In genomic region chr5:164051745-164052144, GRCh38 we compare ENCODE assay signal across 16 cellular contexts.
DNase-seq lines count a peak whose midpoint lies in the region; ATAC-seq, FAIRE-seq and TF ChIP-seq lines count a peak whose summit lies in the region.
"Had no signal": no experiment of that assay in that cellular context is flagged by ENCODE, and none has a peak within 500 bp of the region (broad histone marks: within the 10 kb centered on the region; RNA-seq: fewer than 3 reads in every experiment).

No MANE protein-coding gene starts in this region.

- no peak overlapping the region; the same call in 1 of the 2 replicates for H2BK20ac ChIP-seq in IMR-90 (ENCODE audit: low read depth, low read length)

- H3K4me3 Mint-ChIP-seq in astrocyte (ENCODE audit: unreplicated experiment) = no peak overlapping the region
- H3K4me3 Mint-ChIP-seq: CD8-positive, alpha-beta memory T cell; IgD-negative memory B cell had no signal

- H2BK120ac ChIP-seq in IMR-90 (ENCODE audit: low read depth, low read length) = no peak overlapping the region

- no peaks in the 10 kb centered on the region for H3K9me3 ChIP-seq in IMR-90 (ENCODE audit: control insufficient read depth, insufficient read depth, low read length)
- no peaks in the 10 kb centered on the region for H3K9me3 ChIP-seq in astrocyte (ENCODE audit: insufficient read depth, low read depth, low read length)
- H3K9me3 ChIP-seq in WERI-Rb-1 (ENCODE audit: severe bottlenecking) = no peaks in the 10 kb centered on the region
- H3K9me3 ChIP-seq in small intestine (ENCODE audit: control insufficient read depth, low read depth) = no peaks in the 10 kb centered on the region
- no peaks in the 10 kb centered on the region for H3K9me3 ChIP-seq in lower lobe of right lung
- H3K9me3 ChIP-seq: BLaER1, SJCRH30 had no signal

- H3K4me1 ChIP-seq in IMR-90 (ENCODE audit: control insufficient read depth, insufficient read depth, low read length) (no peaks in the 10 kb centered on the region), astrocyte (ENCODE audit: insufficient read depth, low read length) (no peaks in the 10 kb centered on the region), small intestine (ENCODE audit: control insufficient read depth in 2 of 2, insufficient read depth in 1 of 2, low read depth in 1 of 2, low read length in 1 of 2) (no peaks in the 10 kb centered on the region), lower lobe of right lung (no peaks in the 10 kb centered on the region)
- H3K4me1 ChIP-seq: BLaER1, SJCRH30 had no signal

- FAIRE-seq in astrocyte (lab: Jason Lieb, UNC) (no peak), small intestine (lab: Jason Lieb, UNC) (no peak)
- FAIRE-seq: H54 had no signal

- no peaks in the 10 kb centered on the region for H3K9me3 Mint-ChIP-seq in astrocyte (ENCODE audit: unreplicated experiment)

- no peak overlapping the region for H2AFZ ChIP-seq in IMR-90 (replicated peaks; ENCODE audit: low read length, poor library complexity)
- H2AFZ ChIP-seq in astrocyte (ENCODE audit: low read depth, low read length) = no peak overlapping the region

- H3K27me3 ChIP-seq in IMR-90 (ENCODE audit: control insufficient read depth, insufficient read depth, low read length) (no peaks in the 10 kb centered on the region), astrocyte (ENCODE audit: insufficient read depth, low read length) (no peaks in the 10 kb centered on the region), WERI-Rb-1 (ENCODE audit: insufficient read depth, low read depth, severe bottlenecking) (no peaks in the 10 kb centered on the region), small intestine (ENCODE audit: control insufficient read depth in 2 of 2, insufficient read depth in 2 of 2, low read length in 2 of 2) (no peaks in the 10 kb centered on the region), lower lobe of right lung (ENCODE audit: low read depth) (no peaks in the 10 kb centered on the region)
- H3K27me3 ChIP-seq: BLaER1, SJCRH30 had no signal

- peak overlapping the region; percentile 71 for H3K18ac ChIP-seq in IMR-90 (ENCODE audit: low read depth, low read length)

- H3K27ac Mint-ChIP-seq in astrocyte (ENCODE audit: unreplicated experiment) = no peak overlapping the region
- H3K27ac Mint-ChIP-seq: CD8-positive, alpha-beta memory T cell; IgD-negative memory B cell had no signal

- no peak for TF ChIP-seq CTCF in IMR-90 (conservative IDR thresholded peaks at IDR 0.05; ENCODE audit: low read depth, low read length)
- no peak for TF ChIP-seq CTCF in astrocyte (IDR thresholded peaks at IDR 0.05; ENCODE audit: insufficient read depth, low read depth, low read length)
- no peak for TF ChIP-seq CTCF in WERI-Rb-1 (IDR thresholded peaks at IDR 0.05; ENCODE audit: low read depth, low read length)
- no peak for TF ChIP-seq CTCF in lower lobe of right lung (IDR thresholded peaks at IDR 0.05)

- H2AK9ac ChIP-seq in IMR-90 (replicated peaks; ENCODE audit: low read depth, low read length, poor library complexity) = no peak overlapping the region

- no peak overlapping the region for H3K9ac ChIP-seq in IMR-90 (ENCODE audit: low read depth, low read length)
- H3K9ac ChIP-seq in astrocyte (ENCODE audit: low read length) = no peak overlapping the region
- H3K9ac ChIP-seq: BLaER1 had no signal

- no peak overlapping the region for H2BK15ac ChIP-seq in IMR-90 (ENCODE audit: low read depth, low read length)

- POLR2A ChIA-PET in IMR-90 (lab: Charles Lee; ENCODE audit: unreplicated experiment) = no interaction called here

- no peak for TF ChIP-seq POLR2A in IMR-90 (IDR thresholded peaks at IDR 0.05; ENCODE audit: low read depth, low read length)

- peak; percentile 69; the same call in 1 of the 2 replicates for ATAC-seq in IMR-90 (ENCODE audit: low read depth)
- no peak for ATAC-seq in lower lobe of right lung

- H3K4ac ChIP-seq in IMR-90 (ENCODE audit: low read depth, low read length) = no peak overlapping the region

- H3K27ac ChIP-seq in IMR-90 (ENCODE audit: insufficient read depth, low read length) = peak overlapping the region; percentile 40; the same call in 1 of the 2 replicates
- H3K27ac ChIP-seq in astrocyte (ENCODE audit: low read depth, low read length) = no peak overlapping the region
- no peak overlapping the region for H3K27ac ChIP-seq in WERI-Rb-1
- H3K27ac ChIP-seq in small intestine (ENCODE audit: low read depth in 1 of 2, low read length in 1 of 2) = no peak overlapping the region
- H3K27ac ChIP-seq in lower lobe of right lung = no peak overlapping the region
- H3K27ac ChIP-seq: BLaER1, SJCRH30 had no signal

- peak overlapping the region; percentile 49; the same call in 1 of the 2 replicates for H3K4me2 ChIP-seq in IMR-90 (ENCODE audit: low read depth, low read length)
- no peak overlapping the region for H3K4me2 ChIP-seq in astrocyte (ENCODE audit: low read length)
- H3K4me2 ChIP-seq: BLaER1 had no signal

- H3K4me3 ChIP-seq in IMR-90 (ENCODE audit: insufficient read depth, low read depth, low read length) (no peak overlapping the region), astrocyte (ENCODE audit: insufficient read depth, low read depth, low read length) (no peak overlapping the region), WERI-Rb-1 (ENCODE audit: low read depth, low read length) (no peak overlapping the region), small intestine (ENCODE audit: low read depth in 1 of 2, low read length in 2 of 2) (no peak overlapping the region), lower lobe of right lung (no peak overlapping the region)
- H3K4me3 ChIP-seq: BLaER1, SJCRH30 had no signal

- H3K36me3 ChIP-seq in IMR-90 (ENCODE audit: control insufficient read depth, insufficient read depth, low read length) (no peaks in the 10 kb centered on the region), astrocyte (ENCODE audit: insufficient read depth, low read length) (no peaks in the 10 kb centered on the region), WERI-Rb-1 (no peaks in the 10 kb centered on the region), small intestine (ENCODE audit: control insufficient read depth in 2 of 2, insufficient read depth in 2 of 2, low read length in 2 of 2) (no peaks in the 10 kb centered on the region), lower lobe of right lung (no peaks in the 10 kb centered on the region)
- H3K36me3 ChIP-seq: BLaER1, SJCRH30 had no signal

- H3K14ac ChIP-seq in IMR-90 (replicated peaks; ENCODE audit: low read depth, low read length) = no peak overlapping the region

- no CpG with 5 or more reads among the region's 1 CpG for WGBS in IMR-90 (ENCODE audit: extremely low coverage in 2 of 2, insufficient read length in 1 of 2), 2 experiments
- WGBS in small intestine, 3 donors = 38 to 44% (median 39%) methylated on average over 1 of the region's 1 CpG

- no peaks in the 10 kb centered on the region for H3K79me2 ChIP-seq in astrocyte (ENCODE audit: insufficient read depth, low read length)

- no peak overlapping the region for H3K23ac ChIP-seq in IMR-90 (ENCODE audit: low read depth, low read length)

- no peaks in the 10 kb centered on the region for H3K36me3 Mint-ChIP-seq in astrocyte (ENCODE audit: low read depth, unreplicated experiment)
- H3K36me3 Mint-ChIP-seq: CD8-positive, alpha-beta memory T cell; IgD-negative memory B cell had no signal

- H3K27me3 Mint-ChIP-seq in astrocyte (ENCODE audit: low read depth, unreplicated experiment) = no peaks in the 10 kb centered on the region
- H3K27me3 Mint-ChIP-seq: CD8-positive, alpha-beta memory T cell; IgD-negative memory B cell had no signal

- DNase-seq in IMR-90 (peak; percentile 64), astrocyte (ENCODE audit: low read depth) (peak; percentile 57), fibroblast of peridontal ligament (ENCODE audit: extremely low read depth) (peak; percentile 69), stromal cell of bone marrow (ENCODE audit: low read depth) (peak; percentile 45), WERI-Rb-1 (no peak), small intestine (no peak), lower lobe of right lung (no peak)
- DNase-seq: CD8-positive, alpha-beta memory T cell; NCI-H1417; NCI-H2029; NCI-H526; RPMI8226; SJCRH30 had no signal

- BruUV-seq in IMR-90 (replicated peaks; lab: Mats Ljungman, UMichigan) = no TSS peak

- H3K4me1 Mint-ChIP-seq in astrocyte (ENCODE audit: low read depth, unreplicated experiment) = no peaks in the 10 kb centered on the region
- H3K4me1 Mint-ChIP-seq: CD8-positive, alpha-beta memory T cell; IgD-negative memory B cell had no signal

- TF ChIP-seq RAD21 in IMR-90 (IDR thresholded peaks at IDR 0.05; ENCODE audit: low read length) = no peak

- no peak overlapping the region for H4K91ac ChIP-seq in IMR-90 (ENCODE audit: insufficient read depth, low read depth, low read length)

- no peaks in the 10 kb centered on the region for H3K79me1 ChIP-seq in IMR-90 (ENCODE audit: low read depth in 1 of 2, low read length in 2 of 2)

- no peaks in the 10 kb centered on the region for H4K20me1 ChIP-seq in IMR-90 (ENCODE audit: insufficient read depth, low read length)
- no peaks in the 10 kb centered on the region for H4K20me1 ChIP-seq in astrocyte (ENCODE audit: insufficient read depth, low read length)
- H4K20me1 ChIP-seq: BLaER1 had no signal

- intact Hi-C loops in IMR-90 (cut with micrococcal nuclease) (loop anchor here (5.0 to 10.0 kb wide), 2 partner anchors 303 to 489 kb away; no protein-coding TSS in a partner anchor), lower lobe of right lung (cut with DNase I) (no loop called here)

- H4K5ac ChIP-seq in IMR-90 (ENCODE audit: low read depth, low read length) = no peak overlapping the region

- H4K8ac ChIP-seq in IMR-90 (ENCODE audit: low read depth in 2 of 2, low read length in 2 of 2) = no peak overlapping the region

- H2AK5ac ChIP-seq in IMR-90 (ENCODE audit: low read depth, low read length) = no peak overlapping the region

- no peaks in the 10 kb centered on the region for H3K9me1 ChIP-seq in IMR-90 (ENCODE audit: insufficient read depth, low read length)

- H3K56ac ChIP-seq in IMR-90 (ENCODE audit: extremely low read depth, insufficient read depth, low read length) = no peak overlapping the region

- peak overlapping the region; percentile 73 for H2BK5ac ChIP-seq in IMR-90 (ENCODE audit: low read depth, low read length, poor library complexity, severe bottlenecking)

- in situ Hi-C loops in IMR-90 (cut with MboI; ENCODE audit: low sequenced_read_pairs) = no loop called here

- dilution Hi-C loops in IMR-90 (cut with HindIII; ENCODE audit: low sequenced_read_pairs, unreplicated experiment) = no loop called here

- CTCF ChIA-PET in IMR-90 (lab: Yijun Ruan, JAX) = no interaction called here

TF ChIP-seq in IMR-90, 13 proteins besides CTCF, POLR2A, EP300 and RAD21:
- peak; percentile 43; the same call in 1 of the 2 replicates for TF ChIP-seq CEBPB (IDR thresholded peaks at IDR 0.05; ENCODE audit: low read depth, low read length)
- TF ChIP-seq RFX5 (IDR thresholded peaks at IDR 0.05; ENCODE audit: low read depth, low read length) = no peak

Comparison
In these comparisons a context has a peak if more than half of its experiments do, and no peak if none do; other contexts are left out.
1. DNase-seq: peak in IMR-90 (single experiment), astrocyte (single experiment), fibroblast of peridontal ligament (single experiment) and stromal cell of bone marrow (single experiment); none in WERI-Rb-1 (single experiment), small intestine (single experiment) and lower lobe of right lung (single experiment).